16 cellular contexts compared by ENCODE assay signal in the genomic region with DNA sequence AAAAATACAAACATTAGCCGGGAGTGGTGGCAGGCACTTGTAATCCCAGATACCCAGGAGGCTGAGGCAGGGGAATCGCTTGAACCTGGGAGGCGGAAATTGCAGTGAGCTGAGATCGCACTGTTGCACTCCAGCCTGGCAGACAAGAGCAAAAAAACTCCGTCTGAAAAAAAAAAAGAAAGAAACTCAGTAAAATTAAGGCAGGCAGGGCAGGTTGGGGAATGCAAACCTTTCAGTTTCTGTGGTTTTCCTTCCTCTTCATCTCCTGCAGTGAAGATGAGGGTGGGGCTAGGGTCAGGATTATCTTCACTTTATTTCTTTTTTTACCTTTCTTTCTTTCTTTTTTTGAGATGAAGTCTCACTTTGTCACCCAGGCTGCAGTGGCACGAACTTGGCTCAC. TPM values are rescaled to one million over a fixed set of nuclear protein-coding genes. Genes with fewer than 3 reads are reported as not detected.
DNase-seq lines count a peak whose midpoint lies in the region; ATAC-seq lines count a peak whose summit lies in the region.
"Had no signal": no experiment of that assay in that cellular context is flagged by ENCODE, and none has a peak within 500 bp of the region (broad histone marks: within the 10 kb centered on the region; RNA-seq: fewer than 3 reads in every experiment).

No MANE protein-coding gene starts in this region.

- peaks cover 24% of the 10 kb centered on the region for H3K4me1 ChIP-seq in CD4-positive, CD25-positive, alpha-beta regulatory T cell (ENCODE audit: control insufficient read depth, insufficient read depth, low read length, poor library complexity, severe bottlenecking)
- peaks cover 22% of the 10 kb centered on the region for H3K4me1 ChIP-seq in CD8-positive, alpha-beta memory T cell (ENCODE audit: insufficient read depth, low read length)
- H3K4me1 ChIP-seq: lower lobe of right lung, upper lobe of right lung had no signal

- peaks cover 0 to 3% (median 0%) of the 10 kb centered on the region in 7 donors for H3K9me3 Mint-ChIP-seq in CD4-positive, CD25-positive, alpha-beta regulatory T cell
- no peaks in the 10 kb centered on the region for H3K9me3 Mint-ChIP-seq in CD8-positive, alpha-beta memory T cell
- H3K9me3 Mint-ChIP-seq in T-helper 2 cell treated with Interferon-gamma antibody and Interleukin-4, amounts not matched to agents 5 μg/mL and 100 μg/mL, for 36 hours = no peaks in the 10 kb centered on the region

- H3K36me3 Mint-ChIP-seq in CD4-positive, CD25-positive, alpha-beta regulatory T cell = peaks cover 15% of the 10 kb centered on the region
- H3K36me3 Mint-ChIP-seq in CD8-positive, alpha-beta memory T cell = peaks cover 4 to 8% (median 4%) of the 10 kb centered on the region in 3 donors
- H3K36me3 Mint-ChIP-seq in T-helper 2 cell treated with Interferon-gamma antibody and Interleukin-4, amounts not matched to agents 5 μg/mL and 100 μg/mL, for 36 hours (ENCODE audit: low read depth) = peaks cover 6% of the 10 kb centered on the region

- no peaks in the 10 kb centered on the region for H3K27me3 Mint-ChIP-seq in CD4-positive, CD25-positive, alpha-beta regulatory T cell
- H3K27me3 Mint-ChIP-seq in CD8-positive, alpha-beta memory T cell = no peaks in the 10 kb centered on the region
- no peaks in the 10 kb centered on the region for H3K27me3 Mint-ChIP-seq in T-helper 2 cell treated with Interferon-gamma antibody and Interleukin-4, amounts not matched to agents 5 μg/mL and 100 μg/mL, for 36 hours (ENCODE audit: low read depth)

- H3K4me3 ChIP-seq in CD4-positive, CD25-positive, alpha-beta regulatory T cell (ENCODE audit: low read depth, low read length) = peak overlapping the region; percentile 70
- peak overlapping the region; percentile 28 for H3K4me3 ChIP-seq in CD8-positive, alpha-beta memory T cell (ENCODE audit: low read length)
- H3K4me3 ChIP-seq: lower lobe of right lung, smooth muscle cell, upper lobe of right lung had no signal

- DNase-seq in CD4-positive, CD25-positive, alpha-beta regulatory T cell = peak in 2 of 3 donors; percentile 16 to 50
- DNase-seq in CD8-positive, alpha-beta memory T cell = peak in 2 of 5 donors; percentile 15 to 56
- no peak for DNase-seq in T-helper 2 cell treated with Interferon-gamma antibody and Interleukin-4, amounts not matched to agents 5 μg/mL and 100 μg/mL, for 36 hours (ENCODE audit: low spot score)
- DNase-seq in glomerular visceral epithelial cell (ENCODE audit: extremely low spot score) (peak; percentile 7), LoVo (ENCODE audit: low spot score) (no peak)
- DNase-seq: caudate nucleus; effector memory CD4-positive, alpha-beta T cell; GOT3; lower lobe of right lung; NCI-H1417 treated with DMSO at 0.1 percent for 48 hours; NCI-H774; upper lobe of right lung had no signal

- POLR2A ChIA-PET in CD8-positive, alpha-beta memory T cell (lab: Charles Lee) = interaction anchor here (0.7 kb wide), 1 partner anchor 88 kb away, joined by 3 read pairs; no protein-coding TSS in a partner anchor

- CTCF ChIA-PET in CD8-positive, alpha-beta memory T cell (lab: Charles Lee) = interaction anchor here (0.7 kb wide), 1 partner anchor 9 kb away, joined by 3 read pairs; no protein-coding TSS in a partner anchor

- peak overlapping the region; percentile 92 to 94 (median 94) for H3K27ac Mint-ChIP-seq in CD4-positive, CD25-positive, alpha-beta regulatory T cell
- peak overlapping the region; percentile 80 to 96 (median 92) for H3K27ac Mint-ChIP-seq in CD8-positive, alpha-beta memory T cell
- H3K27ac Mint-ChIP-seq in T-helper 2 cell treated with Interferon-gamma antibody and Interleukin-4, amounts not matched to agents 5 μg/mL and 100 μg/mL, for 36 hours = peak overlapping the region; percentile 86

- H3K4me3 Mint-ChIP-seq in CD4-positive, CD25-positive, alpha-beta regulatory T cell = peak overlapping the region; percentile 38 to 84 (median 78)
- H3K4me3 Mint-ChIP-seq in CD8-positive, alpha-beta memory T cell = peak overlapping the region; percentile 19 to 82 (median 69)
- peak overlapping the region; percentile 73 for H3K4me3 Mint-ChIP-seq in T-helper 2 cell treated with Interferon-gamma antibody and Interleukin-4, amounts not matched to agents 5 μg/mL and 100 μg/mL, for 36 hours

- H3K36me3 ChIP-seq in CD4-positive, CD25-positive, alpha-beta regulatory T cell (ENCODE audit: control insufficient read depth, insufficient read depth, low read length) = peaks cover 2% of the 10 kb centered on the region
- H3K36me3 ChIP-seq in CD8-positive, alpha-beta memory T cell (ENCODE audit: insufficient read depth, low read length) = no peaks in the 10 kb centered on the region
- H3K36me3 ChIP-seq: lower lobe of right lung, upper lobe of right lung had no signal

- H3K27me3 ChIP-seq in CD4-positive, CD25-positive, alpha-beta regulatory T cell (ENCODE audit: control insufficient read depth, insufficient read depth, low read length) = no peaks in the 10 kb centered on the region
- no peaks in the 10 kb centered on the region for H3K27me3 ChIP-seq in CD8-positive, alpha-beta memory T cell (ENCODE audit: insufficient read depth, low read length, poor library complexity, severe bottlenecking)
- H3K27me3 ChIP-seq: upper lobe of right lung had no signal

- ATAC-seq in CD4-positive, CD25-positive, alpha-beta regulatory T cell (ENCODE audit: low read depth in 2 of 2) = no peak
- ATAC-seq in HG03442 (IDR thresholded peaks at IDR 0.05; ENCODE audit: unreplicated experiment) = no peak
- no peak for ATAC-seq in HG02642 (IDR thresholded peaks at IDR 0.05; ENCODE audit: poor library complexity, unreplicated experiment)
- no peak for ATAC-seq in GM18858 (IDR thresholded peaks at IDR 0.05; ENCODE audit: unreplicated experiment)
- ATAC-seq: lower lobe of right lung, upper lobe of right lung had no signal

- H3K4me1 Mint-ChIP-seq in CD4-positive, CD25-positive, alpha-beta regulatory T cell = peaks cover 14 to 47% (median 29%) of the 10 kb centered on the region in 4 donors
- H3K4me1 Mint-ChIP-seq in CD8-positive, alpha-beta memory T cell = peaks cover 25 to 39% (median 32%) of the 10 kb centered on the region in 3 donors
- H3K4me1 Mint-ChIP-seq in T-helper 2 cell treated with Interferon-gamma antibody and Interleukin-4, amounts not matched to agents 5 μg/mL and 100 μg/mL, for 36 hours (ENCODE audit: low read depth) = peaks cover 29% of the 10 kb centered on the region

- peak overlapping the region; percentile 55 for H3K27ac ChIP-seq in CD4-positive, CD25-positive, alpha-beta regulatory T cell (ENCODE audit: insufficient read depth, low read length, poor library complexity, severe bottlenecking)
- H3K27ac ChIP-seq in CD8-positive, alpha-beta memory T cell (ENCODE audit: low read depth, low read length) = no peak overlapping the region
- H3K27ac ChIP-seq: lower lobe of right lung, upper lobe of right lung had no signal

- no peaks in the 10 kb centered on the region for H3K9me3 ChIP-seq in CD4-positive, CD25-positive, alpha-beta regulatory T cell (ENCODE audit: control insufficient read depth in 2 of 2, low read length in 2 of 2)
- no peaks in the 10 kb centered on the region for H3K9me3 ChIP-seq in CD8-positive, alpha-beta memory T cell (ENCODE audit: low read length)
- H3K9me3 ChIP-seq: lower lobe of right lung, upper lobe of right lung had no signal

RNA-seq across cellular contexts. Expression of a gene that starts 43.2 kb away (rescaled TPM):
- total RNA-seq in CD4-positive, CD25-positive, alpha-beta regulatory T cell = 114 TPM
- polyA plus RNA-seq in CD4-positive, CD25-positive, alpha-beta regulatory T cell = 1 to 10 TPM; 5.8 to 8.2 (median 6.4) TPM
- 10 to 100 TPM; 48.0 to 49.9 TPM for total RNA-seq in CD8-positive, alpha-beta memory T cell
- polyA plus RNA-seq in CD8-positive, alpha-beta memory T cell = 6.2 TPM

Comparison
In these comparisons a context has a peak if more than half of its experiments do, and no peak if none do; other contexts are left out.
1. DNase-seq: peak in CD4-positive, CD25-positive, alpha-beta regulatory T cell (2 of 3) and glomerular visceral epithelial cell (single experiment); none in T-helper 2 cell treated with Interferon-gamma antibody and Interleukin-4, amounts not matched to agents 5 μg/mL and 100 μg/mL, for 36 hours (single experiment) and LoVo (single experiment).
2. Peak in every context shown above with its lines, with median percentiles within 50 percentile points of each other: H3K27ac Mint-ChIP-seq and H3K4me3 Mint-ChIP-seq.